ENCODE assay signal across 1 cellular context in genomic region chr19:49817964-49818690, GRCh38.
TF ChIP-seq lines count a peak whose summit lies in the region.

MED25 (plus strand) TSS chr19:49818289; CDS start chr19:49818342, 53 bp downstream.

TF ChIP-seq in H1, 55 proteins besides CTCF, POLR2A, EP300 and RAD21 (continued from another document):
- TF ChIP-seq FOSL1 (IDR thresholded peaks at IDR 0.05; ENCODE audit: insufficient read depth, low read depth, low read length) (no peak), TCF12 (IDR thresholded peaks at IDR 0.05; ENCODE audit: low read depth, low read length) (no peak), MAFK (IDR thresholded peaks at IDR 0.05; ENCODE audit: low read depth, low read length) (no peak), E2F6 (IDR thresholded peaks at IDR 0.05) (peak; percentile 26; the same call in 1 of the 2 replicates), BRCA1 (IDR thresholded peaks at IDR 0.05; ENCODE audit: low read depth, low read length) (no peak), SUZ12 (IDR thresholded peaks at IDR 0.05; ENCODE audit: low read length) (no peak), POU5F1 (IDR thresholded peaks at IDR 0.05; ENCODE audit: low read depth, low read length) (no peak), CREB1 (IDR thresholded peaks at IDR 0.05) (peak; percentile 69; the same call in 1 of the 2 replicates), NANOG (IDR thresholded peaks at IDR 0.05; ENCODE audit: insufficient read depth, low read depth, low read length, poor library complexity, severe bottlenecking) (no peak), TBP (IDR thresholded peaks at IDR 0.05; ENCODE audit: low read depth, low read length) (peak; percentile 64), CEBPB (IDR thresholded peaks at IDR 0.05; ENCODE audit: low read depth, low read length) (no peak), ATF2 (IDR thresholded peaks at IDR 0.05; ENCODE audit: low read length) (no peak), HDAC2 (IDR thresholded peaks at IDR 0.05; ENCODE audit: borderline replicate concordance in 1 of 2, low read depth in 2 of 2, low read length in 2 of 2) (peak in 1 of 2 experiments; percentile 25; a peak in 1 of 4 replicates), SP4 (IDR thresholded peaks at IDR 0.05; ENCODE audit: low read length) (no peak), SRF (IDR thresholded peaks at IDR 0.05; ENCODE audit: low read depth, low read length) (no peak), CHD7 (IDR thresholded peaks at IDR 0.05; ENCODE audit: insufficient replicate concordance, low read length) (no peak), TAF1 (IDR thresholded peaks at IDR 0.05; ENCODE audit: low read depth, low read length) (peak; percentile 80), CHD1 (IDR thresholded peaks at IDR 0.05; ENCODE audit: low read depth, low read length) (no peak), CBX8 (IDR thresholded peaks at IDR 0.05; ENCODE audit: borderline replicate concordance, low read depth, low read length) (no peak), GABPA (IDR thresholded peaks at IDR 0.05; ENCODE audit: borderline replicate concordance, insufficient read depth, low read length) (no peak), JUN (IDR thresholded peaks at IDR 0.05; ENCODE audit: low read depth, low read length) (no peak), RBBP5 (IDR thresholded peaks at IDR 0.05; ENCODE audit: borderline replicate concordance, low read depth, low read length) (peak; percentile 91), CBX5 (IDR thresholded peaks at IDR 0.05; ENCODE audit: low read depth, low read length) (no peak), SP1 (IDR thresholded peaks at IDR 0.05; ENCODE audit: low read depth, low read length) (no peak), GTF2F1 (IDR thresholded peaks at IDR 0.05; ENCODE audit: borderline replicate concordance, low read depth, low read length) (no peak), RNF2 (IDR thresholded peaks at IDR 0.05; ENCODE audit: borderline replicate concordance, low read depth, low read length, missing control alignments, poor library complexity, severe bottlenecking) (no peak), SP2 (IDR thresholded peaks at IDR 0.05; ENCODE audit: low read length) (no peak), SIX5 (IDR thresholded peaks at IDR 0.05; ENCODE audit: low read depth, low read length) (peak; percentile 40), USF2 (IDR thresholded peaks at IDR 0.05; ENCODE audit: low read length) (no peak), RXRA (IDR thresholded peaks at IDR 0.05; ENCODE audit: insufficient read depth, low read depth, low read length) (no peak), NRF1 (IDR thresholded peaks at IDR 0.05; ENCODE audit: low read depth, low read length) (peak; percentile 62), YY1 (IDR thresholded peaks at IDR 0.05; ENCODE audit: low read depth, low read length) (peak; percentile 100), POLR2AphosphoS5 (IDR thresholded peaks at IDR 0.05; ENCODE audit: low read depth, low read length) (peak; percentile 75; the same call in 1 of the 2 replicates), KDM5A (IDR thresholded peaks at IDR 0.05; ENCODE audit: low read length) (peak; percentile 68; the same call in 1 of the 2 replicates), BCL11A (IDR thresholded peaks at IDR 0.05; ENCODE audit: low read depth in 2 of 2, low read length in 2 of 2) (no peak), ASH2L (IDR thresholded peaks at IDR 0.05; ENCODE audit: low read length) (peak; percentile 55), JUND (IDR thresholded peaks at IDR 0.05; ENCODE audit: low read length) (no peak), BACH1 (IDR thresholded peaks at IDR 0.05; ENCODE audit: low read length) (no peak), EGR1 (IDR thresholded peaks at IDR 0.05; ENCODE audit: borderline replicate concordance, low read depth, low read length) (no peak), TEAD4 (IDR thresholded peaks at IDR 0.05; ENCODE audit: low read depth, low read length) (0 out of 2 replicates have a peak, but pooled peaks have one; percentile 60), ZNF274 (IDR thresholded peaks at IDR 0.05; ENCODE audit: borderline replicate concordance, extremely low read depth, low read length) (no peak), MAX (IDR thresholded peaks at IDR 0.05) (peak; percentile 64), CHD2 (IDR thresholded peaks at IDR 0.05; ENCODE audit: low read length) (no peak), SIN3A (conservative IDR thresholded peaks at IDR 0.05 in 1 of 2, IDR thresholded peaks at IDR 0.05 in 1 of 2; ENCODE audit: low read depth in 1 of 2, low read length in 2 of 2) (no peak; a peak in 1 of 4 replicates), TAF7 (optimal IDR thresholded peaks at IDR 0.05; ENCODE audit: borderline replicate concordance, low read depth, low read length) (no peak), HDAC6 (IDR thresholded peaks at IDR 0.05; ENCODE audit: low read depth, low read length) (no peak), KDM1A (IDR thresholded peaks at IDR 0.05; ENCODE audit: borderline replicate concordance, low read length) (no peak), SIRT6 (IDR thresholded peaks at IDR 0.05; ENCODE audit: low read length) (no peak), SAP30 (IDR thresholded peaks at IDR 0.05; ENCODE audit: insufficient read depth, insufficient replicate concordance, low read length) (no peak), PHF8 (conservative IDR thresholded peaks at IDR 0.05; ENCODE audit: low read depth, low read length) (peak; percentile 84), CTBP2 (IDR thresholded peaks at IDR 0.05; ENCODE audit: borderline replicate concordance, insufficient read depth, insufficient read length, low read length) (no peak)
